Comparison of ENCODE assay signal across 12 cellular contexts in genomic region chr17:40915199-40915661, GRCh38. TPM values are rescaled to one million over a fixed set of nuclear protein-coding genes. Genes with fewer than 3 reads are reported as not detected.
DNase-seq lines count a peak whose midpoint lies in the region; ATAC-seq and TF ChIP-seq lines count a peak whose summit lies in the region.
"Had no signal": no experiment of that assay in that cellular context is flagged by ENCODE, and none has a peak within 500 bp of the region (broad histone marks: within the 10 kb centered on the region; RNA-seq: fewer than 3 reads in every experiment).

No MANE protein-coding gene starts in this region.

- TF ChIP-seq CTCF in OCI-LY3 (IDR thresholded peaks at IDR 0.05; ENCODE audit: low read depth, low read length), result no peak
- no peak for TF ChIP-seq CTCF in fibroblast of mammary gland (conservative IDR thresholded peaks at IDR 0.05; ENCODE audit: control insufficient read depth, insufficient read depth, low read depth, low read length)
- no peak for TF ChIP-seq CTCF in upper lobe of right lung (IDR thresholded peaks at IDR 0.05)
- no peak for TF ChIP-seq CTCF in CD4-positive, alpha-beta T cell (IDR thresholded peaks at IDR 0.05)

- ATAC-seq in activated T-cell treated with anti-CD3 and anti-CD28 coated beads, Interleukin-2, amount 50 U/mL, for 72 hours (replicated peaks in 1 of 2), result peak; percentile 93 to 96
- ATAC-seq in upper lobe of right lung, result peak; percentile 78
- ATAC-seq in CD4-positive, alpha-beta T cell (ENCODE audit: poor library complexity), result no peak
- ATAC-seq: effector memory CD8-positive, alpha-beta T cell had no signal

- H3K9me3 ChIP-seq in OCI-LY3 (ENCODE audit: insufficient read depth, low read length) (no peaks in the 10 kb centered on the region), upper lobe of right lung (no peaks in the 10 kb centered on the region)
- no peaks in the 10 kb centered on the region for H3K9me3 ChIP-seq in CD4-positive, alpha-beta T cell (ENCODE audit: control insufficient read depth, low read length)

- H3K4me3 ChIP-seq in OCI-LY3 (ENCODE audit: low read length), result peak overlapping the region; percentile 33
- H3K4me3 ChIP-seq in fibroblast of mammary gland (ENCODE audit: control insufficient read depth, low read depth, low read length), result no peak overlapping the region
- no peak overlapping the region for H3K4me3 ChIP-seq in upper lobe of right lung

- H3K4me1 ChIP-seq in OCI-LY3 (ENCODE audit: low read length), result peaks cover 29% of the 10 kb centered on the region
- peaks cover 3% of the 10 kb centered on the region for H3K4me1 ChIP-seq in upper lobe of right lung

- H4K20me1 ChIP-seq in OCI-LY3 (ENCODE audit: insufficient read depth, low read length), result no peaks in the 10 kb centered on the region

- CTCF ChIA-PET in CD4-positive, alpha-beta T cell (lab: Charles Lee), result no interaction called here

- H3K36me3 ChIP-seq in OCI-LY3 (replicated peaks; ENCODE audit: low read depth, low read length), result no peaks in the 10 kb centered on the region
- H3K36me3 ChIP-seq in upper lobe of right lung, result no peaks in the 10 kb centered on the region

- H3K4me2 ChIP-seq in OCI-LY3 (ENCODE audit: low read length), result peak overlapping the region; percentile 59

- H3K27me3 ChIP-seq in OCI-LY3 (ENCODE audit: low read depth, low read length), result 0 out of 2 replicates have a peak, but pooled peaks cover 3% of the 10 kb centered on the region
- H3K27me3 ChIP-seq in upper lobe of right lung, result no peaks in the 10 kb centered on the region
- H3K27me3 ChIP-seq in CD4-positive, alpha-beta T cell (ENCODE audit: control insufficient read depth, insufficient read depth, low read length), result no peaks in the 10 kb centered on the region

- H3K79me2 ChIP-seq in OCI-LY3 (ENCODE audit: low read length), result no peaks in the 10 kb centered on the region

- peaks cover 25% of the 10 kb centered on the region for H3K27me3 Mint-ChIP-seq in activated T-cell treated with anti-CD3 and anti-CD28 coated beads, Interleukin-2, amount 50 U/mL, for 72 hours (ENCODE audit: low read depth)
- H3K27me3 Mint-ChIP-seq in activated T-cell treated with anti-CD3 and anti-CD28 coated beads, Interleukin-2, amount 50 U/mL, for 24 hours, result peaks cover 16% of the 10 kb centered on the region
- peaks cover 15% of the 10 kb centered on the region for H3K27me3 Mint-ChIP-seq in CD4-positive, alpha-beta T cell

- no peak overlapping the region for H3K4me3 Mint-ChIP-seq in activated T-cell treated with anti-CD3 and anti-CD28 coated beads, Interleukin-2, amount 50 U/mL, for 72 hours
- no peak overlapping the region for H3K4me3 Mint-ChIP-seq in activated T-cell treated with anti-CD3 and anti-CD28 coated beads, Interleukin-2, amount 50 U/mL, for 24 hours
- no peak overlapping the region for H3K4me3 Mint-ChIP-seq in CD4-positive, alpha-beta T cell
- H3K4me3 Mint-ChIP-seq: CD4-positive, CD25-positive, alpha-beta regulatory T cell; effector memory CD8-positive, alpha-beta T cell; neural crest cell had no signal

- H3K9ac ChIP-seq in OCI-LY3 (ENCODE audit: low read length), result no peak overlapping the region

- no peaks in the 10 kb centered on the region for H3K36me3 Mint-ChIP-seq in activated T-cell treated with anti-CD3 and anti-CD28 coated beads, Interleukin-2, amount 50 U/mL, for 72 hours (ENCODE audit: insufficient read depth in 2 of 2)
- no peaks in the 10 kb centered on the region for H3K36me3 Mint-ChIP-seq in activated T-cell treated with anti-CD3 and anti-CD28 coated beads, Interleukin-2, amount 50 U/mL, for 24 hours (ENCODE audit: low read depth)
- H3K36me3 Mint-ChIP-seq in CD4-positive, alpha-beta T cell (ENCODE audit: low read depth), result no peaks in the 10 kb centered on the region
- H3K36me3 Mint-ChIP-seq: CD4-positive, CD25-positive, alpha-beta regulatory T cell had no signal

- peak overlapping the region; percentile 61 for H3K27ac ChIP-seq in OCI-LY3 (ENCODE audit: low read length)
- H3K27ac ChIP-seq in upper lobe of right lung, result peak overlapping the region; percentile 8
- no peak overlapping the region for H3K27ac ChIP-seq in CD4-positive, alpha-beta T cell (ENCODE audit: low read depth, low read length)

- peaks cover 11% of the 10 kb centered on the region for H3K4me1 Mint-ChIP-seq in activated T-cell treated with anti-CD3 and anti-CD28 coated beads, Interleukin-2, amount 50 U/mL, for 72 hours (ENCODE audit: low read depth)
- H3K4me1 Mint-ChIP-seq in activated T-cell treated with anti-CD3 and anti-CD28 coated beads, Interleukin-2, amount 50 U/mL, for 24 hours (ENCODE audit: low read depth), result peaks cover 4% of the 10 kb centered on the region
- H3K4me1 Mint-ChIP-seq in CD4-positive, alpha-beta T cell (ENCODE audit: low read depth), result no peaks in the 10 kb centered on the region
- H3K4me1 Mint-ChIP-seq: CD4-positive, CD25-positive, alpha-beta regulatory T cell had no signal

- no peak overlapping the region for H3K27ac Mint-ChIP-seq in activated T-cell treated with anti-CD3 and anti-CD28 coated beads, Interleukin-2, amount 50 U/mL, for 72 hours
- no peak overlapping the region for H3K27ac Mint-ChIP-seq in activated T-cell treated with anti-CD3 and anti-CD28 coated beads, Interleukin-2, amount 50 U/mL, for 24 hours
- no peak overlapping the region for H3K27ac Mint-ChIP-seq in CD4-positive, alpha-beta T cell
- H3K27ac Mint-ChIP-seq: effector memory CD8-positive, alpha-beta T cell had no signal

- intact Hi-C loops in upper lobe of right lung (cut with DNase I), result no loop called here
- intact Hi-C loops in CD4-positive, alpha-beta T cell (cut with DNase I, micrococcal nuclease), result no loop called here

- no peaks in the 10 kb centered on the region for H3K9me3 Mint-ChIP-seq in activated T-cell treated with anti-CD3 and anti-CD28 coated beads, Interleukin-2, amount 50 U/mL, for 72 hours
- no peaks in the 10 kb centered on the region for H3K9me3 Mint-ChIP-seq in activated T-cell treated with anti-CD3 and anti-CD28 coated beads, Interleukin-2, amount 50 U/mL, for 24 hours
- H3K9me3 Mint-ChIP-seq in CD4-positive, alpha-beta T cell, result no peaks in the 10 kb centered on the region
- H3K9me3 Mint-ChIP-seq: effector memory CD8-positive, alpha-beta T cell; neural crest cell had no signal

- POLR2A ChIA-PET in CD4-positive, alpha-beta T cell (lab: Charles Lee), result no interaction called here

- no peak for DNase-seq in activated T-cell treated with anti-CD3 and anti-CD28 coated beads, Interleukin-2, amount 50 U/mL, for 72 hours
- DNase-seq in activated T-cell treated with anti-CD3 and anti-CD28 coated beads, Interleukin-2, amount 50 U/mL, for 24 hours, result no peak
- DNase-seq in fibroblast of mammary gland (ENCODE audit: low read depth) (peak; percentile 95), upper lobe of right lung (no peak), inferior parietal cortex (ENCODE audit: extremely low spot score) (no peak)
- DNase-seq in CD4-positive, alpha-beta T cell, result no peak
- DNase-seq in stimulated activated CD4-positive, alpha-beta T cell treated with anti-CD3 and anti-CD28 coated beads, Interleukin-4, amount 100 ng/mL, for 24 hours, result no peak
- DNase-seq: CD4-positive, CD25-positive, alpha-beta regulatory T cell; effector memory CD8-positive, alpha-beta T cell; NCI-H1417 had no signal

- no peak overlapping the region for H2AFZ ChIP-seq in OCI-LY3 (ENCODE audit: low read depth, low read length)

RNA-seq across cellular contexts. Expression of gene KRT23, which starts 22.2 kb away (rescaled TPM):
- not detected for total RNA-seq in activated T-cell treated with anti-CD3 and anti-CD28 coated beads, Interleukin-2, amount 50 U/mL, for 72 hours
- 1.1 TPM for total RNA-seq in upper lobe of right lung
- total RNA-seq in CD4-positive, alpha-beta T cell, result not detected
- total RNA-seq: CD4-positive, CD25-positive, alpha-beta regulatory T cell; neural crest cell had no signal

RNA-seq across cellular contexts. Expression of gene KRT20, which starts 30.2 kb away (rescaled TPM):
- not detected for total RNA-seq in activated T-cell treated with anti-CD3 and anti-CD28 coated beads, Interleukin-2, amount 50 U/mL, for 72 hours
- not detected for total RNA-seq in upper lobe of right lung
- not detected for total RNA-seq in CD4-positive, alpha-beta T cell
- total RNA-seq: CD4-positive, CD25-positive, alpha-beta regulatory T cell; neural crest cell had no signal

RNA-seq across cellular contexts. Expression of gene KRT12, which starts 48.2 kb away (rescaled TPM):
- not detected for total RNA-seq in activated T-cell treated with anti-CD3 and anti-CD28 coated beads, Interleukin-2, amount 50 U/mL, for 72 hours
- total RNA-seq in upper lobe of right lung, result not detected
- total RNA-seq in CD4-positive, alpha-beta T cell, result not detected
- total RNA-seq: CD4-positive, CD25-positive, alpha-beta regulatory T cell; neural crest cell had no signal

RNA-seq across cellular contexts. Expression of gene KRT39, which starts 51.5 kb away (rescaled TPM):
- total RNA-seq in activated T-cell treated with anti-CD3 and anti-CD28 coated beads, Interleukin-2, amount 50 U/mL, for 72 hours, result not detected
- 0.35 TPM for total RNA-seq in upper lobe of right lung
- not detected for total RNA-seq in CD4-positive, alpha-beta T cell
- total RNA-seq: CD4-positive, CD25-positive, alpha-beta regulatory T cell; neural crest cell had no signal
